ENCODE assay signal across 17 cellular contexts in genomic region chr4:87056884-87057283, GRCh38.
A peak's percentile ranks its signal among the peaks of the same experiment; 100 is the strongest.
DNase-seq lines count a peak whose midpoint lies in the region; ATAC-seq, FAIRE-seq and TF ChIP-seq lines count a peak whose summit lies in the region.
"Had no signal": no experiment of that assay in that cellular context is flagged by ENCODE, and none has a peak within 500 bp of the region (broad histone marks: within the 10 kb centered on the region; RNA-seq: fewer than 3 reads in every experiment).

No MANE protein-coding gene starts in this region.

- ATAC-seq in heart right ventricle (no peak), upper lobe of right lung (no peak)
- ATAC-seq: sciatic nerve had no signal

- no peak for TF ChIP-seq CTCF in heart right ventricle (IDR thresholded peaks at IDR 0.05)
- no peak for TF ChIP-seq CTCF in coronary artery (IDR thresholded peaks at IDR 0.05)
- no peak for TF ChIP-seq CTCF in upper lobe of right lung (IDR thresholded peaks at IDR 0.05)

- no peak overlapping the region for H3K4me3 ChIP-seq in heart right ventricle
- no peak overlapping the region for H3K4me3 ChIP-seq in coronary artery
- no peak overlapping the region for H3K4me3 ChIP-seq in rectal smooth muscle tissue (ENCODE audit: low read length)
- no peak overlapping the region for H3K4me3 ChIP-seq in upper lobe of right lung
- H3K4me3 ChIP-seq: SJCRH30, testis had no signal

- WGBS in heart right ventricle, 2 donors, result 76 to 84% methylated on average over 2 of the region's 2 CpGs

- peak overlapping the region in 9 of 10 donors; percentile 1 to 83 (median 74) for H3K27ac ChIP-seq in heart right ventricle
- peak overlapping the region; percentile 71 to 76 for H3K27ac ChIP-seq in coronary artery
- peak overlapping the region; percentile 65 for H3K27ac ChIP-seq in rectal smooth muscle tissue (ENCODE audit: low read depth, low read length)
- H3K27ac ChIP-seq in upper lobe of right lung, result peak overlapping the region; percentile 32
- H3K27ac ChIP-seq: SJCRH30 had no signal

- intact Hi-C loops in heart right ventricle (cut with DNase I), result no loop called here
- intact Hi-C loops in cardiac septum (cut with DNase I), result no loop called here
- intact Hi-C loops in upper lobe of right lung (cut with DNase I), result no loop called here

- DNase-seq in heart right ventricle (no peak), cardiac septum (ENCODE audit: low spot score) (no peak), coronary artery (ENCODE audit: low spot score) (no peak), upper lobe of right lung (no peak), T1000 (lab: John Stamatoyannopoulos, UW) (no peak), RCC 7860 (ENCODE audit: low spot score) (no peak), DMS153 treated with DMSO at 0.1 percent for 48 hours (lab: John Stamatoyannopoulos, UW; ENCODE audit: unreplicated experiment) (no peak)
- DNase-seq: anterior cingulate cortex; C1 segment of cervical spinal cord; NCI-H1105 treated with DMSO at 0.1 percent for 48 hours; NCI-H69; OCI-M1; SJCRH30; stimulated activated CD4-positive, alpha-beta T cell treated with anti-CD3 and anti-CD28 coated beads, Interleukin-2, amount 100 ng/mL, for 24 hours; testis had no signal

- H3K9me3 ChIP-seq in heart right ventricle (no peaks in the 10 kb centered on the region), upper lobe of right lung (no peaks in the 10 kb centered on the region)
- H3K9me3 ChIP-seq: SJCRH30, testis had no signal

- no peak for FAIRE-seq in RCC 7860 (lab: Jason Lieb, UNC)

- peaks cover 0 to 25% (median 0%) of the 10 kb centered on the region in 9 donors for H3K36me3 ChIP-seq in heart right ventricle
- no peaks in the 10 kb centered on the region for H3K36me3 ChIP-seq in rectal smooth muscle tissue (ENCODE audit: control insufficient read depth, insufficient read depth, low read length)
- H3K36me3 ChIP-seq in upper lobe of right lung, result no peaks in the 10 kb centered on the region

- H3K4me1 ChIP-seq in heart right ventricle (peaks cover 21 to 98% (median 81%) of the 10 kb centered on the region in 9 donors), rectal smooth muscle tissue (ENCODE audit: control insufficient read depth, insufficient read depth, low read length) (peaks cover 81% of the 10 kb centered on the region), upper lobe of right lung (peaks cover 57% of the 10 kb centered on the region)

- H3K27me3 ChIP-seq in heart right ventricle (no peaks in the 10 kb centered on the region), rectal smooth muscle tissue (ENCODE audit: control insufficient read depth, insufficient read depth, low read length) (no peaks in the 10 kb centered on the region), upper lobe of right lung (no peaks in the 10 kb centered on the region)
- H3K27me3 ChIP-seq: SJCRH30, testis had no signal

- H3K9ac ChIP-seq in rectal smooth muscle tissue (ENCODE audit: low read length), result no peak overlapping the region
